19 cellular contexts compared by ENCODE assay signal in genomic region chr17:64447526-64447925, GRCh38. TPM values are rescaled to one million over a fixed set of nuclear protein-coding genes. Genes with fewer than 3 reads are reported as not detected.
"Had no signal": no experiment of that assay in that cellular context is flagged by ENCODE, and none has a peak within 500 bp of the region (broad histone marks: within the 10 kb centered on the region; RNA-seq: fewer than 3 reads in every experiment).

No MANE protein-coding gene starts in this region.

- H3K9me3 Mint-ChIP-seq: activated naive CD4-positive, alpha-beta T cell treated with anti-CD3 and anti-CD28 coated beads, Interleukin-2, amount 50 U/mL, for 24 hours; effector memory CD8-positive, alpha-beta T cell; memory B cell; nephron; stimulated activated naive CD8-positive, alpha-beta T cell treated with anti-CD3 and anti-CD28 coated beads, Interleukin-15, Interleukin-2, amounts not matched to agents 100 ng/mL and 50 ng/mL, for 24 hours had no signal

- DNase-seq: activated CD4-positive, alpha-beta T cell treated with anti-CD3 and anti-CD28 coated beads, Interleukin-2, amount 50 U/mL, for 4 hours; activated CD4-positive, CD25-positive, alpha-beta regulatory T cell; activated CD8-positive, alpha-beta memory T cell treated with anti-CD3 and anti-CD28 coated beads, Interleukin-2, amount 50 U/mL, for 4 hours; amniotic stem cell; body of pancreas; central memory CD4-positive, alpha-beta T cell; cortex of kidney; effector memory CD8-positive, alpha-beta T cell; left ventricle myocardium inferior; psoas muscle; right lobe of liver; spleen; stimulated activated CD4-positive, alpha-beta T cell treated with anti-CD3 and anti-CD28 coated beads, Interleukin-1b, Interleukin-23, amount 100 ng/mL, for 48 hours had no signal

- H3K4me3 Mint-ChIP-seq: activated naive CD4-positive, alpha-beta T cell treated with anti-CD3 and anti-CD28 coated beads, Interleukin-2, amount 50 U/mL, for 24 hours; effector memory CD8-positive, alpha-beta T cell; memory B cell; nephron; stimulated activated naive CD8-positive, alpha-beta T cell treated with anti-CD3 and anti-CD28 coated beads, Interleukin-15, Interleukin-2, amounts not matched to agents 100 ng/mL and 50 ng/mL, for 24 hours had no signal

- H3K27me3 Mint-ChIP-seq: activated naive CD4-positive, alpha-beta T cell treated with anti-CD3 and anti-CD28 coated beads, Interleukin-2, amount 50 U/mL, for 24 hours; effector memory CD8-positive, alpha-beta T cell; memory B cell; stimulated activated naive CD8-positive, alpha-beta T cell treated with anti-CD3 and anti-CD28 coated beads, Interleukin-15, Interleukin-2, amounts not matched to agents 100 ng/mL and 50 ng/mL, for 24 hours had no signal

- ATAC-seq: body of pancreas; effector memory CD8-positive, alpha-beta T cell; gastroesophageal sphincter; psoas muscle; right lobe of liver had no signal

- H3K36me3 Mint-ChIP-seq: activated naive CD4-positive, alpha-beta T cell treated with anti-CD3 and anti-CD28 coated beads, Interleukin-2, amount 50 U/mL, for 24 hours had no signal

- H3K27ac Mint-ChIP-seq: activated naive CD4-positive, alpha-beta T cell treated with anti-CD3 and anti-CD28 coated beads, Interleukin-2, amount 50 U/mL, for 24 hours; effector memory CD8-positive, alpha-beta T cell; memory B cell; nephron; stimulated activated naive CD8-positive, alpha-beta T cell treated with anti-CD3 and anti-CD28 coated beads, Interleukin-15, Interleukin-2, amounts not matched to agents 100 ng/mL and 50 ng/mL, for 24 hours had no signal

RNA-seq across cellular contexts. Expression of gene MILR1, which starts 1.4 kb away (rescaled TPM):
- total RNA-seq: epithelial cell of proximal tubule had no signal
